In the genomic region with DNA sequence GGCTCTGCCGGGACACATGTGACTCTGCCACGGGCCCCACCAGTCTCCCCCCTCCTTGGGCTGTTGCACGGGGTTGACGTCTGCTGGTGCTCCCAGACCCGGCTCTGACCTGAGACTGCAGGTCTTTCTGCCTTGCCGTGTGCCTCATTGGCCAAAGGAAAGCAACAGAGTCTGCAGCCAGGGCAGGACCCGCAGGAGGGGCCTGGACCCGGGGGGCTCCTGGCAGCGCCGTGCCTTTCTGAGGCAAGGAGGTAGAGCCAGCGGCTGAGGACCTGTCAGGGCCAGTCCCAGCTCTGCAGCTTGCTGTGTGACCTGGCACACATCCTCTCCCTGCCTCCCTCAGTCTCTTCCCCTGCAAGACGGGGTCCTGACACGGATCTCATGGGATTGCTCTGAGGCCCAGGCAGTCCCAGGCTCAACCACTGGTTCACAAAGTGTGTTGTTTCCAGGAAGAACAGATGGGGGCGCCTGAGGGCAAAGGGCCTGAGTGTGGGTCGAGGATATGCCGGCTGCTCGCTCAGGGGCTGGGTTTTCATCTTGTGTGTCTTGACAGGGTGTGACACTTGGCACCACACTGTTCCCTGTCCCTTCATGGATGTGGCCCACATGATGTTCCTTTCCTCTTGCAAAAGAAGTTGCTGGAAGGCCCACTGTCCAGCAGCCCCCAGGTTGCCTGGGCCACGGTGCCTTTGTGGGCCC, we compare ENCODE assay signal across 1 cellular context.
TF ChIP-seq lines count a peak whose summit lies in the region.

No MANE protein-coding gene starts in this region.

TF ChIP-seq in Ishikawa, 13 proteins besides CTCF, POLR2A, EP300 and RAD21 (continued from another document):
- no peak for TF ChIP-seq TAF1 (IDR thresholded peaks at IDR 0.05; ENCODE audit: low read depth)
- TF ChIP-seq FOXM1 (IDR thresholded peaks at IDR 0.05; ENCODE audit: borderline replicate concordance, low read depth) = no peak
- no peak for TF ChIP-seq ZBTB7A (IDR thresholded peaks at IDR 0.05; ENCODE audit: low read depth)
- TF ChIP-seq YY1 (IDR thresholded peaks at IDR 0.05; ENCODE audit: low read depth) = no peak
